Comparison of ENCODE assay signal across 15 cellular contexts in the genomic region with DNA sequence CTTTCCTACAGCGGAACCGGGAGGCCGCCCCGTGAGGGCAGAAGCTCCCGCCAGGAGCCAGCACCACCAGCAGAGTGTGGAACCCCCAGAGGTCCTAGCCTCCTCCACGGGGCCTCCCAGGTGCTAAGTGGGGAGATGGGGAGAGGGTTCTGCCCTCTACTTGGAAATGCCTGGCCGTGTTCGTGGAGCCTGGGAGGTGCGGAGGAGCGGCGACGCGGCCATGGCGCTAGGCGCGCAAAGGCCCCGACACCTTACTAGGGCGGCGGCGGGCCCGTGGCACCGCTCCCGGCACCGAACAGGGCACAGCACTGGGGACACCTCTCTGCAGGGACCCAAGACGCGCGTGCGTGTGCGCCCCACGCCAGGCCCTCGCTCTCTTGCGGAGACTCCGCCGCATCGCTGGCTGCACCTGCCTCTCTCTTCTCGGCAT. TPM values are rescaled to one million over a fixed set of nuclear protein-coding genes. Genes with fewer than 3 reads are reported as not detected.
DNase-seq lines count a peak whose midpoint lies in the region; ATAC-seq, FAIRE-seq and TF ChIP-seq lines count a peak whose summit lies in the region.
"Had no signal": no experiment of that assay in that cellular context is flagged by ENCODE, and none has a peak within 500 bp of the region (broad histone marks: within the 10 kb centered on the region; RNA-seq: fewer than 3 reads in every experiment).

No MANE protein-coding gene starts in this region.

- H3K36me3 ChIP-seq in iPS-20b (ENCODE audit: insufficient read depth, low read depth, low read length): no peaks in the 10 kb centered on the region
- H3K36me3 ChIP-seq: tibial nerve had no signal

- peaks cover 3% of the 10 kb centered on the region for H3K4me1 Mint-ChIP-seq in activated CD8-positive, alpha-beta memory T cell treated with anti-CD3 and anti-CD28 coated beads, Interleukin-2, amount 10 ng/mL, durations not matched to agents 7 days and 5 days
- H3K4me1 Mint-ChIP-seq in WTC11: peaks cover 41% of the 10 kb centered on the region
- H3K4me1 Mint-ChIP-seq in stimulated activated effector memory CD8-positive, alpha-beta T cell treated with anti-CD3 and anti-CD28 coated beads, Interleukin-12 subunit alpha, Interleukin-12 subunit beta, amount 100 ng/mL, for 72 hours: peaks cover 14% of the 10 kb centered on the region

- no peak for TF ChIP-seq POLR2A in H54 (IDR thresholded peaks at IDR 0.05; ENCODE audit: low read depth, low read length)

- peaks cover 79% of the 10 kb centered on the region for H3K27me3 Mint-ChIP-seq in activated CD8-positive, alpha-beta memory T cell treated with anti-CD3 and anti-CD28 coated beads, Interleukin-2, amount 10 ng/mL, durations not matched to agents 7 days and 5 days
- H3K27me3 Mint-ChIP-seq in WTC11 (ENCODE audit: low read depth): peaks cover 75% of the 10 kb centered on the region

- no peak for DNase-seq in activated CD8-positive, alpha-beta memory T cell treated with anti-CD3 and anti-CD28 coated beads, Interleukin-2, amount 10 ng/mL, durations not matched to agents 7 days and 5 days
- no peak for DNase-seq in activated CD8-positive, alpha-beta memory T cell treated with anti-CD3 and anti-CD28 coated beads for 24 hours
- peak; percentile 19 for DNase-seq in WTC11 (ENCODE audit: low spot score)
- DNase-seq in stimulated activated effector memory CD8-positive, alpha-beta T cell treated with anti-CD3 and anti-CD28 coated beads, Interleukin-12 subunit alpha, Interleukin-12 subunit beta, amount 100 ng/mL, for 72 hours (ENCODE audit: low spot score in 2 of 2): no peak
- no peak for DNase-seq in H54 (ENCODE audit: insufficient read length, low spot score)
- DNase-seq in HuH-7.5 (ENCODE audit: low spot score): no peak
- no peak for DNase-seq in globus pallidus (ENCODE audit: low spot score)
- DNase-seq: kidney glomerular epithelial cell; naive thymus-derived CD8-positive, alpha-beta T cell; NCI-H1048; NCI-H226; PC-9 had no signal

- CTCF ChIA-PET in activated CD8-positive, alpha-beta memory T cell treated with anti-CD3 and anti-CD28 coated beads, Interleukin-2, amount 10 ng/mL, durations not matched to agents 7 days and 5 days (lab: Charles Lee): interaction anchor here (0.8 to 2.3 kb wide), 4 partner anchors 455 to 661 kb away, joined by 3 to 7 read pairs (median 4); no protein-coding TSS in a partner anchor
- CTCF ChIA-PET in WTC11 (lab: Charles Lee): interaction anchor here (0.7 to 7.1 kb wide), 12 partner anchors 22 to 599 kb away, joined by 3 to 62 read pairs (median 6); no protein-coding TSS in a partner anchor

- FAIRE-seq in H54 (lab: Jason Lieb, UNC): no peak

- H3K4me3 ChIP-seq in iPS-20b (ENCODE audit: low read length): peak overlapping the region; percentile 64; the same call in 1 of the 2 replicates
- H3K4me3 ChIP-seq: PC-9 had no signal

- no peaks in the 10 kb centered on the region for H3K36me3 Mint-ChIP-seq in activated CD8-positive, alpha-beta memory T cell treated with anti-CD3 and anti-CD28 coated beads, Interleukin-2, amount 10 ng/mL, durations not matched to agents 7 days and 5 days
- H3K36me3 Mint-ChIP-seq in WTC11: no peaks in the 10 kb centered on the region
- no peaks in the 10 kb centered on the region for H3K36me3 Mint-ChIP-seq in stimulated activated effector memory CD8-positive, alpha-beta T cell treated with anti-CD3 and anti-CD28 coated beads, Interleukin-12 subunit alpha, Interleukin-12 subunit beta, amount 100 ng/mL, for 72 hours
- H3K36me3 Mint-ChIP-seq: activated naive CD4-positive, alpha-beta T cell treated with anti-CD3 and anti-CD28 coated beads, Interleukin-2, amount 50 U/mL, for 24 hours; naive thymus-derived CD8-positive, alpha-beta T cell had no signal

- H3K9me3 Mint-ChIP-seq in activated CD8-positive, alpha-beta memory T cell treated with anti-CD3 and anti-CD28 coated beads, Interleukin-2, amount 10 ng/mL, durations not matched to agents 7 days and 5 days (ENCODE audit: low read depth): no peaks in the 10 kb centered on the region
- H3K9me3 Mint-ChIP-seq in WTC11: no peaks in the 10 kb centered on the region
- no peaks in the 10 kb centered on the region for H3K9me3 Mint-ChIP-seq in stimulated activated effector memory CD8-positive, alpha-beta T cell treated with anti-CD3 and anti-CD28 coated beads, Interleukin-12 subunit alpha, Interleukin-12 subunit beta, amount 100 ng/mL, for 72 hours
- H3K9me3 Mint-ChIP-seq: activated naive CD4-positive, alpha-beta T cell treated with anti-CD3 and anti-CD28 coated beads, Interleukin-2, amount 50 U/mL, for 24 hours had no signal

- H3K27ac Mint-ChIP-seq in activated CD8-positive, alpha-beta memory T cell treated with anti-CD3 and anti-CD28 coated beads, Interleukin-2, amount 10 ng/mL, durations not matched to agents 7 days and 5 days: no peak overlapping the region
- H3K27ac Mint-ChIP-seq in WTC11: no peak overlapping the region
- H3K27ac Mint-ChIP-seq in stimulated activated effector memory CD8-positive, alpha-beta T cell treated with anti-CD3 and anti-CD28 coated beads, Interleukin-12 subunit alpha, Interleukin-12 subunit beta, amount 100 ng/mL, for 72 hours: no peak overlapping the region
- H3K27ac Mint-ChIP-seq: activated naive CD4-positive, alpha-beta T cell treated with anti-CD3 and anti-CD28 coated beads, Interleukin-2, amount 50 U/mL, for 24 hours; naive thymus-derived CD8-positive, alpha-beta T cell had no signal

- no peaks in the 10 kb centered on the region; the same call in 1 of the 2 replicates for H3K4me1 ChIP-seq in iPS-20b (ENCODE audit: insufficient read depth, low read length)

- POLR2A ChIA-PET in WTC11 (lab: Charles Lee): no interaction called here

- H3K9ac ChIP-seq in iPS-20b (ENCODE audit: low read depth, low read length): no peak overlapping the region

- TF ChIP-seq CTCF in WTC11 (IDR thresholded peaks at IDR 0.05): no peak

- peaks cover 68% of the 10 kb centered on the region for H3K27me3 ChIP-seq in iPS-20b (ENCODE audit: insufficient read depth, low read length)

- H3K9me3 ChIP-seq in iPS-20b (ENCODE audit: insufficient read depth, low read depth, low read length): no peaks in the 10 kb centered on the region
- H3K9me3 ChIP-seq: tibial nerve had no signal

- H3K27ac ChIP-seq in iPS-20b (ENCODE audit: low read length): no peak overlapping the region
- H3K27ac ChIP-seq: PC-9, tibial nerve had no signal

- no peak for ATAC-seq in activated CD8-positive, alpha-beta memory T cell treated with anti-CD3 and anti-CD28 coated beads, Interleukin-2, amount 10 ng/mL, durations not matched to agents 7 days and 5 days
- peak; percentile 2 for ATAC-seq in WTC11
- ATAC-seq in stimulated activated effector memory CD8-positive, alpha-beta T cell treated with anti-CD3 and anti-CD28 coated beads, Interleukin-12 subunit alpha, Interleukin-12 subunit beta, amount 100 ng/mL, for 72 hours: peak; percentile 4
- ATAC-seq: naive thymus-derived CD8-positive, alpha-beta T cell had no signal

- peak overlapping the region; percentile 44 for H3K4me3 Mint-ChIP-seq in activated CD8-positive, alpha-beta memory T cell treated with anti-CD3 and anti-CD28 coated beads, Interleukin-2, amount 10 ng/mL, durations not matched to agents 7 days and 5 days
- peak overlapping the region; percentile 77 for H3K4me3 Mint-ChIP-seq in WTC11
- H3K4me3 Mint-ChIP-seq in stimulated activated effector memory CD8-positive, alpha-beta T cell treated with anti-CD3 and anti-CD28 coated beads, Interleukin-12 subunit alpha, Interleukin-12 subunit beta, amount 100 ng/mL, for 72 hours: no peak overlapping the region
- H3K4me3 Mint-ChIP-seq: activated naive CD4-positive, alpha-beta T cell treated with anti-CD3 and anti-CD28 coated beads, Interleukin-2, amount 50 U/mL, for 24 hours had no signal

TF ChIP-seq in WTC11, 78 proteins besides CTCF, POLR2A, EP300 and RAD21 (continues in another document):
- TF ChIP-seq JUN (CRISPR knock-in tag; IDR thresholded peaks at IDR 0.05) (no peak), EMX1 (CRISPR knock-in tag; IDR thresholded peaks at IDR 0.05) (no peak), ZNF671 (CRISPR knock-in tag; IDR thresholded peaks at IDR 0.05) (no peak), RELA (CRISPR knock-in tag; IDR thresholded peaks at IDR 0.05; ENCODE audit: borderline replicate concordance) (no peak), MYBL2 (CRISPR knock-in tag; IDR thresholded peaks at IDR 0.05) (no peak), CREM (CRISPR knock-in tag; IDR thresholded peaks at IDR 0.05) (no peak), IRF2 (CRISPR knock-in tag; IDR thresholded peaks at IDR 0.05; ENCODE audit: borderline replicate concordance, low read depth) (no peak), SMAD4 (CRISPR knock-in tag; IDR thresholded peaks at IDR 0.05) (no peak), TCF7 (CRISPR knock-in tag; IDR thresholded peaks at IDR 0.05; ENCODE audit: low read depth) (no peak), FOXK1 (CRISPR knock-in tag; IDR thresholded peaks at IDR 0.05) (no peak), CREB1 (CRISPR knock-in tag; IDR thresholded peaks at IDR 0.05) (no peak), ELF4 (CRISPR knock-in tag; IDR thresholded peaks at IDR 0.05; ENCODE audit: low read depth) (no peak)
- TF ChIP-seq, protein P1, sequence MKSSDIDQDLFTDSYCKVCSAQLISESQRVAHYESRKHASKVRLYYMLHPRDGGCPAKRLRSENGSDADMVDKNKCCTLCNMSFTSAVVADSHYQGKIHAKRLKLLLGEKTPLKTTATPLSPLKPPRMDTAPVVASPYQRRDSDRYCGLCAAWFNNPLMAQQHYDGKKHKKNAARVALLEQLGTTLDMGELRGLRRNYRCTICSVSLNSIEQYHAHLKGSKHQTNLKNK (CRISPR knock-in tag; IDR thresholded peaks at IDR 0.05): no peak
- TF ChIP-seq, protein P2, sequence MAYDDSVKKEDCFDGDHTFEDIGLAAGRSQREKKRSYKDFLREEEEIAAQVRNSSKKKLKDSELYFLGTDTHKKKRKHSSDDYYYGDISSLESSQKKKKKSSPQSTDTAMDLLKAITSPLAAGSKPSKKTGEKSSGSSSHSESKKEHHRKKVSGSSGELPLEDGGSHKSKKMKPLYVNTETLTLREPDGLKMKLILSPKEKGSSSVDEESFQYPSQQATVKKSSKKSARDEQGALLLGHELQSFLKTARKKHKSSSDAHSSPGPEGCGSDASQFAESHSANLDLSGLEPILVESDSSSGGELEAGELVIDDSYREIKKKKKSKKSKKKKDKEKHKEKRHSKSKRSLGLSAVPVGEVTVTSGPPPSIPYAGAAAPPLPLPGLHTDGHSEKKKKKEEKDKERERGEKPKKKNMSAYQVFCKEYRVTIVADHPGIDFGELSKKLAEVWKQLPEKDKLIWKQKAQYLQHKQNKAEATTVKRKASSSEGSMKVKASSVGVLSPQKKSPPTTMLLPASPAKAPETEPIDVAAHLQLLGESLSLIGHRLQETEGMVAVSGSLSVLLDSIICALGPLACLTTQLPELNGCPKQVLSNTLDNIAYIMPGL (CRISPR knock-in tag; IDR thresholded peaks at IDR 0.05): no peak

RNA-seq across cellular contexts. Expression of a gene that starts 1.3 kb away (rescaled TPM):
- not detected for total RNA-seq in activated CD8-positive, alpha-beta memory T cell treated with anti-CD3 and anti-CD28 coated beads, Interleukin-2, amount 10 ng/mL, durations not matched to agents 7 days and 5 days
- 0.63 to 0.85 TPM (median 0.78 TPM) in 3 replicates for total RNA-seq in WTC11 (2021)
- total RNA-seq: naive thymus-derived CD8-positive, alpha-beta T cell; PC-9; tibial nerve had no signal
